In genomic region chr6:109978174-109979032, GRCh38 we compare ENCODE assay signal across 8 cellular contexts. TPM values are rescaled to one million over a fixed set of nuclear protein-coding genes. Genes with fewer than 3 reads are reported as not detected.
DNase-seq lines count a peak whose midpoint lies in the region; ATAC-seq and TF ChIP-seq lines count a peak whose summit lies in the region.

Gene GPR6, plus strand, starts transcription at chr6:109978311. Its CDS starts 802 bp downstream, at chr6:109979113.

- no peak for ATAC-seq in GM18498 (IDR thresholded peaks at IDR 0.05; ENCODE audit: unreplicated experiment)

- H3K4me1 ChIP-seq in Karpas-422 (ENCODE audit: low read length) (no peaks in the 10 kb centered on the region), iPS-20b (ENCODE audit: insufficient read depth, low read length) (no peaks in the 10 kb centered on the region)

- H3K27ac ChIP-seq in Karpas-422 (ENCODE audit: low read length) (no peak within 1 kb of the TSS), RWPE1 (no peak within 1 kb of the TSS), iPS-20b (ENCODE audit: low read length) (no peak within 1 kb of the TSS)

- H3K27me3 ChIP-seq in Karpas-422 (ENCODE audit: low read length): no peaks in the 10 kb centered on the region
- peaks cover 69% of the 10 kb centered on the region for H3K27me3 ChIP-seq in iPS-20b (ENCODE audit: insufficient read depth, low read length)

- no peaks in the 10 kb centered on the region for H3K79me2 ChIP-seq in Karpas-422 (ENCODE audit: low read length)

- H3K9me3 ChIP-seq in Karpas-422 (ENCODE audit: low read length) (no peaks in the 10 kb centered on the region), iPS-20b (ENCODE audit: insufficient read depth, low read depth, low read length) (no peaks in the 10 kb centered on the region)

- no peaks in the 10 kb centered on the region for H3K9me2 ChIP-seq in Karpas-422 (replicated peaks; ENCODE audit: insufficient read depth, low read length)

- H3K36me3 ChIP-seq in Karpas-422 (ENCODE audit: insufficient read depth, low read length) (no peaks in the 10 kb centered on the region), iPS-20b (ENCODE audit: insufficient read depth, low read depth, low read length) (no peaks in the 10 kb centered on the region)

- POLR2A ChIA-PET in RWPE1 (lab: Yijun Ruan, JAX; ENCODE audit: low non-redundant PET): no interaction called here

- H3K4me3 ChIP-seq in Karpas-422 (ENCODE audit: low read length) (no peak within 1 kb of the TSS), astrocyte of the spinal cord (ENCODE audit: low read depth, low read length) (no peak within 1 kb of the TSS), iPS-20b (ENCODE audit: low read length) (peak within 1 kb of the TSS; percentile 78)

- H2AFZ ChIP-seq in Karpas-422 (ENCODE audit: low read length): no peak within 1 kb of the TSS

- no peak within 1 kb of the TSS for H3K4me2 ChIP-seq in Karpas-422 (ENCODE audit: low read depth, low read length, poor library complexity, severe bottlenecking)

- H4K20me1 ChIP-seq in Karpas-422 (ENCODE audit: insufficient read depth, low read depth, low read length): no peaks in the 10 kb centered on the region

- H3K9ac ChIP-seq in Karpas-422 (ENCODE audit: low read length): no peak within 1 kb of the TSS
- H3K9ac ChIP-seq in iPS-20b (ENCODE audit: low read depth, low read length): no peak within 1 kb of the TSS

- TF ChIP-seq CTCF in RWPE1 (conservative IDR thresholded peaks at IDR 0.05; ENCODE audit: low read depth) (no peak), astrocyte of the spinal cord (IDR thresholded peaks at IDR 0.05; ENCODE audit: low read depth, low read length) (no peak)

- in situ Hi-C loops in astrocyte of the spinal cord (cut with HindIII; ENCODE audit: low sequenced_read_pairs): no loop called here

- peak; percentile 64 for DNase-seq in DMS79 treated with DMSO at 0.1 percent for 48 hours (lab: John Stamatoyannopoulos, UW)
- peak; percentile 44 for DNase-seq in Karpas-422
- DNase-seq in RWPE1 (ENCODE audit: low spot score): peak; percentile 45
- DNase-seq in astrocyte of the spinal cord (ENCODE audit: low read depth, low spot score): peak; percentile 47
- DNase-seq in stimulated activated CD4-positive, alpha-beta T cell treated with anti-CD3 and anti-CD28 coated beads, Interleukin-15, amount 100 ng/mL, for 24 hours: peak; percentile 59
- no peak for DNase-seq in HCEC 1CT

- CTCF ChIA-PET in RWPE1 (lab: Yijun Ruan, JAX): no interaction called here

RNA-seq across cellular contexts. Expression of gene GPR6, which starts in this region (rescaled TPM):
- not detected in 2 replicates for total RNA-seq in Karpas-422 (2014; rRNA removed; shearing (Covaris generic); ENCODE audit: low replicate concordance)

Comparison
In these comparisons a context has a peak if more than half of its experiments do, and no peak if none do; other contexts are left out.
1. Peak in DNase-seq in Karpas-422; RNA of the gene not detected or under 1 TPM.